In the genomic region with DNA sequence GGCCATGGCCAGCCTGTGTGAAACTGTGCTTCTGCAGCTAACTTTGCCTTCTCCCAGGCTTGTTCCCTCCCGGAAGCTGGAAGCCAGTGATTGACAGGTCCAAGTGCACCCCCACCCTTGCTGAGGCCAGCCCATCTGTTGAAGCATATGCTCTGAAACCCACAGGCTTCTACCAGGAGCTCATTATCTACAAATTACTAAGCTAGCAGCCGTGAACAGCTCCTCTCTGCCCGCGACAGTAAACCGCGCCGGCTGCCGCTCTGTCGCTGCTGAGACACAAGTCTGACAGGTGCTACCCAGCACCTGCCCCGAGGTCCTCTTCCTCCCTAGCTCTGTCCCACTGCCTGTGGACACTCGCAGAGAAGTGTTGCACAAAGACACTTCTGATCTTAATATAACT, we compare ENCODE assay signal across 1 cellular context.
TF ChIP-seq lines count a peak whose summit lies in the region.

No MANE protein-coding gene starts in this region.

TF ChIP-seq in GM12878, 131 proteins besides CTCF, POLR2A, EP300 and RAD21 (continued from another document):
- TF ChIP-seq, protein P1, sequence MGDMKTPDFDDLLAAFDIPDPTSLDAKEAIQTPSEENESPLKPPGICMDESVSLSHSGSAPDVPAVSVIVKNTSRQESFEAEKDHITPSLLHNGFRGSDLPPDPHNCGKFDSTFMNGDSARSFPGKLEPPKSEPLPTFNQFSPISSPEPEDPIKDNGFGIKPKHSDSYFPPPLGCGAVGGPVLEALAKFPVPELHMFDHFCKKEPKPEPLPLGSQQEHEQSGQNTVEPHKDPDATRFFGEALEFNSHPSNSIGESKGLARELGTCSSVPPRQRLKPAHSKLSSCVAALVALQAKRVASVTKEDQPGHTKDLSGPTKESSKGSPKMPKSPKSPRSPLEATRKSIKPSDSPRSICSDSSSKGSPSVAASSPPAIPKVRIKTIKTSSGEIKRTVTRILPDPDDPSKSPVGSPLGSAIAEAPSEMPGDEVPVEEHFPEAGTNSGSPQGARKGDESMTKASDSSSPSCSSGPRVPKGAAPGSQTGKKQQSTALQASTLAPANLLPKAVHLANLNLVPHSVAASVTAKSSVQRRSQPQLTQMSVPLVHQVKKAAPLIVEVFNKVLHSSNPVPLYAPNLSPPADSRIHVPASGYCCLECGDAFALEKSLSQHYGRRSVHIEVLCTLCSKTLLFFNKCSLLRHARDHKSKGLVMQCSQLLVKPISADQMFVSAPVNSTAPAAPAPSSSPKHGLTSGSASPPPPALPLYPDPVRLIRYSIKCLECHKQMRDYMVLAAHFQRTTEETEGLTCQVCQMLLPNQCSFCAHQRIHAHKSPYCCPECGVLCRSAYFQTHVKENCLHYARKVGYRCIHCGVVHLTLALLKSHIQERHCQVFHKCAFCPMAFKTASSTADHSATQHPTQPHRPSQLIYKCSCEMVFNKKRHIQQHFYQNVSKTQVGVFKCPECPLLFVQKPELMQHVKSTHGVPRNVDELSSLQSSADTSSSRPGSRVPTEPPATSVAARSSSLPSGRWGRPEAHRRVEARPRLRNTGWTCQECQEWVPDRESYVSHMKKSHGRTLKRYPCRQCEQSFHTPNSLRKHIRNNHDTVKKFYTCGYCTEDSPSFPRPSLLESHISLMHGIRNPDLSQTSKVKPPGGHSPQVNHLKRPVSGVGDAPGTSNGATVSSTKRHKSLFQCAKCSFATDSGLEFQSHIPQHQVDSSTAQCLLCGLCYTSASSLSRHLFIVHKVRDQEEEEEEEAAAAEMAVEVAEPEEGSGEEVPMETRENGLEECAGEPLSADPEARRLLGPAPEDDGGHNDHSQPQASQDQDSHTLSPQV (IDR thresholded peaks at IDR 0.05): no peak
- TF ChIP-seq, protein P2, sequence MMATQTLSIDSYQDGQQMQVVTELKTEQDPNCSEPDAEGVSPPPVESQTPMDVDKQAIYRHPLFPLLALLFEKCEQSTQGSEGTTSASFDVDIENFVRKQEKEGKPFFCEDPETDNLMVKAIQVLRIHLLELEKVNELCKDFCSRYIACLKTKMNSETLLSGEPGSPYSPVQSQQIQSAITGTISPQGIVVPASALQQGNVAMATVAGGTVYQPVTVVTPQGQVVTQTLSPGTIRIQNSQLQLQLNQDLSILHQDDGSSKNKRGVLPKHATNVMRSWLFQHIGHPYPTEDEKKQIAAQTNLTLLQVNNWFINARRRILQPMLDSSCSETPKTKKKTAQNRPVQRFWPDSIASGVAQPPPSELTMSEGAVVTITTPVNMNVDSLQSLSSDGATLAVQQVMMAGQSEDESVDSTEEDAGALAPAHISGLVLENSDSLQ (IDR thresholded peaks at IDR 0.05): peak; percentile 87
- TF ChIP-seq, protein P3, sequence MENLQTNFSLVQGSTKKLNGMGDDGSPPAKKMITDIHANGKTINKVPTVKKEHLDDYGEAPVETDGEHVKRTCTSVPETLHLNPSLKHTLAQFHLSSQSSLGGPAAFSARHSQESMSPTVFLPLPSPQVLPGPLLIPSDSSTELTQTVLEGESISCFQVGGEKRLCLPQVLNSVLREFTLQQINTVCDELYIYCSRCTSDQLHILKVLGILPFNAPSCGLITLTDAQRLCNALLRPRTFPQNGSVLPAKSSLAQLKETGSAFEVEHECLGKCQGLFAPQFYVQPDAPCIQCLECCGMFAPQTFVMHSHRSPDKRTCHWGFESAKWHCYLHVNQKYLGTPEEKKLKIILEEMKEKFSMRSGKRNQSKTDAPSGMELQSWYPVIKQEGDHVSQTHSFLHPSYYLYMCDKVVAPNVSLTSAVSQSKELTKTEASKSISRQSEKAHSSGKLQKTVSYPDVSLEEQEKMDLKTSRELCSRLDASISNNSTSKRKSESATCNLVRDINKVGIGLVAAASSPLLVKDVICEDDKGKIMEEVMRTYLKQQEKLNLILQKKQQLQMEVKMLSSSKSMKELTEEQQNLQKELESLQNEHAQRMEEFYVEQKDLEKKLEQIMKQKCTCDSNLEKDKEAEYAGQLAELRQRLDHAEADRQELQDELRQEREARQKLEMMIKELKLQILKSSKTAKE (IDR thresholded peaks at IDR 0.05; ENCODE audit: low read depth, poor library complexity, severe bottlenecking): no peak
- TF ChIP-seq SMAD1 (IDR thresholded peaks at IDR 0.05; ENCODE audit: low read depth, partially characterized antibody) (no peak), HCFC1 (IDR thresholded peaks at IDR 0.05; ENCODE audit: low read length) (no peak), RUNX3 (IDR thresholded peaks at IDR 0.05; ENCODE audit: low read length) (peak; percentile 24; the same call in 1 of the 2 replicates), RAD51 (IDR thresholded peaks at IDR 0.05) (no peak), SUZ12 (IDR thresholded peaks at IDR 0.05; ENCODE audit: unreplicated experiment) (no peak), TCF12 (IDR thresholded peaks at IDR 0.05; ENCODE audit: low read depth, low read length) (peak; percentile 72; the same call in 1 of the 2 replicates), HDAC6 (IDR thresholded peaks at IDR 0.05; ENCODE audit: unreplicated experiment) (no peak), SREBF1 (IDR thresholded peaks at IDR 0.05; ENCODE audit: low read length) (no peak), NFYA (IDR thresholded peaks at IDR 0.05; ENCODE audit: borderline replicate concordance, low read depth, low read length) (no peak), MTA2 (IDR thresholded peaks at IDR 0.05; ENCODE audit: low read depth) (peak; percentile 41; the same call in 1 of the 2 replicates), NR2C2 (IDR thresholded peaks at IDR 0.05; ENCODE audit: borderline replicate concordance, control insufficient read depth, insufficient read length, low read depth) (no peak), CBX3 (IDR thresholded peaks at IDR 0.05; ENCODE audit: borderline replicate concordance, low read depth) (no peak), TARDBP (IDR thresholded peaks at IDR 0.05; ENCODE audit: borderline replicate concordance) (no peak), POLR2AphosphoS5 (IDR thresholded peaks at IDR 0.05; ENCODE audit: low read length) (no peak), PAX8 (IDR thresholded peaks at IDR 0.05) (no peak)
- TF ChIP-seq, protein P4, sequence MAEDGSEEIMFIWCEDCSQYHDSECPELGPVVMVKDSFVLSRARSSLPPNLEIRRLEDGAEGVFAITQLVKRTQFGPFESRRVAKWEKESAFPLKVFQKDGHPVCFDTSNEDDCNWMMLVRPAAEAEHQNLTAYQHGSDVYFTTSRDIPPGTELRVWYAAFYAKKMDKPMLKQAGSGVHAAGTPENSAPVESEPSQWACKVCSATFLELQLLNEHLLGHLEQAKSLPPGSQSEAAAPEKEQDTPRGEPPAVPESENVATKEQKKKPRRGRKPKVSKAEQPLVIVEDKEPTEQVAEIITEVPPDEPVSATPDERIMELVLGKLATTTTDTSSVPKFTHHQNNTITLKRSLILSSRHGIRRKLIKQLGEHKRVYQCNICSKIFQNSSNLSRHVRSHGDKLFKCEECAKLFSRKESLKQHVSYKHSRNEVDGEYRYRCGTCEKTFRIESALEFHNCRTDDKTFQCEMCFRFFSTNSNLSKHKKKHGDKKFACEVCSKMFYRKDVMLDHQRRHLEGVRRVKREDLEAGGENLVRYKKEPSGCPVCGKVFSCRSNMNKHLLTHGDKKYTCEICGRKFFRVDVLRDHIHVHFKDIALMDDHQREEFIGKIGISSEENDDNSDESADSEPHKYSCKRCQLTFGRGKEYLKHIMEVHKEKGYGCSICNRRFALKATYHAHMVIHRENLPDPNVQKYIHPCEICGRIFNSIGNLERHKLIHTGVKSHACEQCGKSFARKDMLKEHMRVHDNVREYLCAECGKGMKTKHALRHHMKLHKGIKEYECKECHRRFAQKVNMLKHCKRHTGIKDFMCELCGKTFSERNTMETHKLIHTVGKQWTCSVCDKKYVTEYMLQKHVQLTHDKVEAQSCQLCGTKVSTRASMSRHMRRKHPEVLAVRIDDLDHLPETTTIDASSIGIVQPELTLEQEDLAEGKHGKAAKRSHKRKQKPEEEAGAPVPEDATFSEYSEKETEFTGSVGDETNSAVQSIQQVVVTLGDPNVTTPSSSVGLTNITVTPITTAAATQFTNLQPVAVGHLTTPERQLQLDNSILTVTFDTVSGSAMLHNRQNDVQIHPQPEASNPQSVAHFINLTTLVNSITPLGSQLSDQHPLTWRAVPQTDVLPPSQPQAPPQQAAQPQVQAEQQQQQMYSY (CRISPR knock-in tag; IDR thresholded peaks at IDR 0.05): no peak
- TF ChIP-seq, protein P5, sequence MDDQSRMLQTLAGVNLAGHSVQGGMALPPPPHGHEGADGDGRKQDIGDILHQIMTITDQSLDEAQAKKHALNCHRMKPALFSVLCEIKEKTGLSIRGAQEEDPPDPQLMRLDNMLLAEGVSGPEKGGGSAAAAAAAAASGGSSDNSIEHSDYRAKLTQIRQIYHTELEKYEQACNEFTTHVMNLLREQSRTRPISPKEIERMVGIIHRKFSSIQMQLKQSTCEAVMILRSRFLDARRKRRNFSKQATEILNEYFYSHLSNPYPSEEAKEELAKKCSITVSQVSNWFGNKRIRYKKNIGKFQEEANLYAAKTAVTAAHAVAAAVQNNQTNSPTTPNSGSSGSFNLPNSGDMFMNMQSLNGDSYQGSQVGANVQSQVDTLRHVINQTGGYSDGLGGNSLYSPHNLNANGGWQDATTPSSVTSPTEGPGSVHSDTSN (IDR thresholded peaks at IDR 0.05; ENCODE audit: insufficient replicate concordance, low read depth, low read length): peak; percentile 73
- TF ChIP-seq, protein P6, sequence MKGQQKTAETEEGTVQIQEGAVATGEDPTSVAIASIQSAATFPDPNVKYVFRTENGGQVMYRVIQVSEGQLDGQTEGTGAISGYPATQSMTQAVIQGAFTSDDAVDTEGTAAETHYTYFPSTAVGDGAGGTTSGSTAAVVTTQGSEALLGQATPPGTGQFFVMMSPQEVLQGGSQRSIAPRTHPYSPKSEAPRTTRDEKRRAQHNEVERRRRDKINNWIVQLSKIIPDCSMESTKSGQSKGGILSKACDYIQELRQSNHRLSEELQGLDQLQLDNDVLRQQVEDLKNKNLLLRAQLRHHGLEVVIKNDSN (IDR thresholded peaks at IDR 0.05; ENCODE audit: borderline replicate concordance, extremely low read length, insufficient read depth, low read depth, low read length): no peak
